1 cellular context compared by ENCODE assay signal in the genomic region with DNA sequence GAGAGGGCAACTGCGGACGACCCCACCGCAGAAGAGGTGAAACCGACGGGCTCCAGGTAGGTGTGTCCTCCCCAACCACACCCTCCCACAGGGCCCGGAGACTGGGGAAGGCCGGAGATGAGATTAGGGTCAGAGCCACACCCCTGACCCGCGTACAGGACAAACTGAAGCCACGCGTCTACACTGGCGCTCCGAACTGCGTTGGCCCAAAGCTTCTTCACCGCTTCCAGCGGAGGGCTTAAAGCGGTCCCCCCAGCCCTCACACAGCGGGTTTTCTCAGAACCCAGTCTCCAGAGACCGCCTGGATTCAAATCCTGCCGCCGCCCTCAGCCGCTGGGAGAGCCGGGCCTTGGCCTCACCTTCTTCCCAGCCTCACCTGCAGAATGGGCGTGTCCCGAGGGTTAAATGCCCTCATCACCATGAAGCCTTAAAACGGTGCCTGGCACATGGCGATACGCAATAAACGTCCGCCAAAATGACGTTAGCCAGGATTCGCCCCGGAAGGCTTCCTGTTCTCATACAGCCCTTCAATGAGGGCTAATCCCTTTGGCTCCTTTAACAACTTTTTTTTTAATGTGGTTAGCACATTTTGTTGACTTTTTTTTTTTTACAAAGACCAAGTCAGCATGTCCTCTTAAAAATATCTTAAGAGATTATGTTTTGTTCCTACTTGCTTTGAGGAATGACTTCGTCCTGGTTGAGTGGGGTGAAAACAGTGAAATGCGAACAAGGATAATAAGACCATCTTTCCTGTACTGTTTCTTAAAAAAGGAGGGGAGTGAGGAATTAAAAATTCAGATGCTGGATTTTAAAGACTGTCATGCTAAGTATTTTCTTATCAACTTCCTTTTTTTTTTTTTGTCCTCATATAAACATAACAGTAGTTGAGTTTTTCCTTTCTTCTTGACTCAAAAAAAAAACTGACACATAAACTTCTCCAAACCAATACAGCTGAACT.
A peak's percentile ranks its signal among the peaks of the same experiment; 100 is the strongest.
TF ChIP-seq lines count a peak whose summit lies in the region.

No MANE protein-coding gene starts in this region.

TF ChIP-seq in K562, 482 proteins besides CTCF, POLR2A, EP300 and RAD21 (continued from another document and continues in another):
- no peak for TF ChIP-seq KLF16 (IDR thresholded peaks at IDR 0.05)
- TF ChIP-seq, protein P1, sequence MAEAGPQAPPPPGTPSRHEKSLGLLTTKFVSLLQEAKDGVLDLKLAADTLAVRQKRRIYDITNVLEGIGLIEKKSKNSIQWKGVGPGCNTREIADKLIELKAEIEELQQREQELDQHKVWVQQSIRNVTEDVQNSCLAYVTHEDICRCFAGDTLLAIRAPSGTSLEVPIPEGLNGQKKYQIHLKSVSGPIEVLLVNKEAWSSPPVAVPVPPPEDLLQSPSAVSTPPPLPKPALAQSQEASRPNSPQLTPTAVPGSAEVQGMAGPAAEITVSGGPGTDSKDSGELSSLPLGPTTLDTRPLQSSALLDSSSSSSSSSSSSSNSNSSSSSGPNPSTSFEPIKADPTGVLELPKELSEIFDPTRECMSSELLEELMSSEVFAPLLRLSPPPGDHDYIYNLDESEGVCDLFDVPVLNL (CRISPR knock-in tag; IDR thresholded peaks at IDR 0.05; ENCODE audit: low read depth) = no peak
- no peak for TF ChIP-seq POLR3G (IDR thresholded peaks at IDR 0.05; ENCODE audit: extremely low read depth, insufficient read length, insufficient replicate concordance)
- TF ChIP-seq RAD51 (IDR thresholded peaks at IDR 0.05; ENCODE audit: borderline replicate concordance, low read depth) = no peak
- TF ChIP-seq NCOR1 (IDR thresholded peaks at IDR 0.05) = no peak
- no peak for TF ChIP-seq RBM25 (IDR thresholded peaks at IDR 0.05; ENCODE audit: low read depth, low read length, severe bottlenecking)
- no peak for TF ChIP-seq HDGF (IDR thresholded peaks at IDR 0.05)
- no peak for TF ChIP-seq TRIM28 (IDR thresholded peaks at IDR 0.05)
- TF ChIP-seq ZNF263 (CRISPR knock-in tag; IDR thresholded peaks at IDR 0.05; ENCODE audit: borderline replicate concordance) = no peak
- TF ChIP-seq XRCC3 (IDR thresholded peaks at IDR 0.05) = no peak
- TF ChIP-seq NR2C2 (CRISPR knock-in tag; IDR thresholded peaks at IDR 0.05) = no peak
- peak; percentile 84 for TF ChIP-seq NR2C2 (tag; IDR thresholded peaks at IDR 0.05)
- TF ChIP-seq CAMTA2 (CRISPR knock-in tag; conservative IDR thresholded peaks at IDR 0.05) = no peak
- TF ChIP-seq, protein P2, sequence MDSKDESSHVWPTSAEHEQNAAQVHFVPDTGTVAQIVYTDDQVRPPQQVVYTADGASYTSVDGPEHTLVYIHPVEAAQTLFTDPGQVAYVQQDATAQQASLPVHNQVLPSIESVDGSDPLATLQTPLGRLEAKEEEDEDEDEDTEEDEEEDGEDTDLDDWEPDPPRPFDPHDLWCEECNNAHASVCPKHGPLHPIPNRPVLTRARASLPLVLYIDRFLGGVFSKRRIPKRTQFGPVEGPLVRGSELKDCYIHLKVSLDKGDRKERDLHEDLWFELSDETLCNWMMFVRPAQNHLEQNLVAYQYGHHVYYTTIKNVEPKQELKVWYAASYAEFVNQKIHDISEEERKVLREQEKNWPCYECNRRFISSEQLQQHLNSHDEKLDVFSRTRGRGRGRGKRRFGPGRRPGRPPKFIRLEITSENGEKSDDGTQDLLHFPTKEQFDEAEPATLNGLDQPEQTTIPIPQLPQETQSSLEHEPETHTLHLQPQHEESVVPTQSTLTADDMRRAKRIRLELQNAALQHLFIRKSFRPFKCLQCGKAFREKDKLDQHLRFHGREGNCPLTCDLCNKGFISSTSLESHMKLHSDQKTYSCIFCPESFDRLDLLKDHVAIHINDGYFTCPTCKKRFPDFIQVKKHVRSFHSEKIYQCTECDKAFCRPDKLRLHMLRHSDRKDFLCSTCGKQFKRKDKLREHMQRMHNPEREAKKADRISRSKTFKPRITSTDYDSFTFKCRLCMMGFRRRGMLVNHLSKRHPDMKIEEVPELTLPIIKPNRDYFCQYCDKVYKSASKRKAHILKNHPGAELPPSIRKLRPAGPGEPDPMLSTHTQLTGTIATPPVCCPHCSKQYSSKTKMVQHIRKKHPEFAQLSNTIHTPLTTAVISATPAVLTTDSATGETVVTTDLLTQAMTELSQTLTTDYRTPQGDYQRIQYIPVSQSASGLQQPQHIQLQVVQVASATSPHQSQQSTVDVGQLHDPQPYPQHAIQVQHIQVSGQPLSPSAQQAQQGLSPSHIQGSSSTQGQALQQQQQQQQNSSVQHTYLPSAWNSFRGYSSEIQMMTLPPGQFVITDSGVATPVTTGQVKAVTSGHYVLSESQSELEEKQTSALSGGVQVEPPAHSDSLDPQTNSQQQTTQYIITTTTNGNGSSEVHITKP (IDR thresholded peaks at IDR 0.05; ENCODE audit: partially characterized antibody) = peak; percentile 53
- TF ChIP-seq, protein P3, sequence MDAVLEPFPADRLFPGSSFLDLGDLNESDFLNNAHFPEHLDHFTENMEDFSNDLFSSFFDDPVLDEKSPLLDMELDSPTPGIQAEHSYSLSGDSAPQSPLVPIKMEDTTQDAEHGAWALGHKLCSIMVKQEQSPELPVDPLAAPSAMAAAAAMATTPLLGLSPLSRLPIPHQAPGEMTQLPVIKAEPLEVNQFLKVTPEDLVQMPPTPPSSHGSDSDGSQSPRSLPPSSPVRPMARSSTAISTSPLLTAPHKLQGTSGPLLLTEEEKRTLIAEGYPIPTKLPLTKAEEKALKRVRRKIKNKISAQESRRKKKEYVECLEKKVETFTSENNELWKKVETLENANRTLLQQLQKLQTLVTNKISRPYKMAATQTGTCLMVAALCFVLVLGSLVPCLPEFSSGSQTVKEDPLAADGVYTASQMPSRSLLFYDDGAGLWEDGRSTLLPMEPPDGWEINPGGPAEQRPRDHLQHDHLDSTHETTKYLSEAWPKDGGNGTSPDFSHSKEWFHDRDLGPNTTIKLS (IDR thresholded peaks at IDR 0.05; ENCODE audit: borderline replicate concordance, low read depth) = peak; percentile 72; the same call in 1 of the 2 replicates
- TF ChIP-seq, protein P4, sequence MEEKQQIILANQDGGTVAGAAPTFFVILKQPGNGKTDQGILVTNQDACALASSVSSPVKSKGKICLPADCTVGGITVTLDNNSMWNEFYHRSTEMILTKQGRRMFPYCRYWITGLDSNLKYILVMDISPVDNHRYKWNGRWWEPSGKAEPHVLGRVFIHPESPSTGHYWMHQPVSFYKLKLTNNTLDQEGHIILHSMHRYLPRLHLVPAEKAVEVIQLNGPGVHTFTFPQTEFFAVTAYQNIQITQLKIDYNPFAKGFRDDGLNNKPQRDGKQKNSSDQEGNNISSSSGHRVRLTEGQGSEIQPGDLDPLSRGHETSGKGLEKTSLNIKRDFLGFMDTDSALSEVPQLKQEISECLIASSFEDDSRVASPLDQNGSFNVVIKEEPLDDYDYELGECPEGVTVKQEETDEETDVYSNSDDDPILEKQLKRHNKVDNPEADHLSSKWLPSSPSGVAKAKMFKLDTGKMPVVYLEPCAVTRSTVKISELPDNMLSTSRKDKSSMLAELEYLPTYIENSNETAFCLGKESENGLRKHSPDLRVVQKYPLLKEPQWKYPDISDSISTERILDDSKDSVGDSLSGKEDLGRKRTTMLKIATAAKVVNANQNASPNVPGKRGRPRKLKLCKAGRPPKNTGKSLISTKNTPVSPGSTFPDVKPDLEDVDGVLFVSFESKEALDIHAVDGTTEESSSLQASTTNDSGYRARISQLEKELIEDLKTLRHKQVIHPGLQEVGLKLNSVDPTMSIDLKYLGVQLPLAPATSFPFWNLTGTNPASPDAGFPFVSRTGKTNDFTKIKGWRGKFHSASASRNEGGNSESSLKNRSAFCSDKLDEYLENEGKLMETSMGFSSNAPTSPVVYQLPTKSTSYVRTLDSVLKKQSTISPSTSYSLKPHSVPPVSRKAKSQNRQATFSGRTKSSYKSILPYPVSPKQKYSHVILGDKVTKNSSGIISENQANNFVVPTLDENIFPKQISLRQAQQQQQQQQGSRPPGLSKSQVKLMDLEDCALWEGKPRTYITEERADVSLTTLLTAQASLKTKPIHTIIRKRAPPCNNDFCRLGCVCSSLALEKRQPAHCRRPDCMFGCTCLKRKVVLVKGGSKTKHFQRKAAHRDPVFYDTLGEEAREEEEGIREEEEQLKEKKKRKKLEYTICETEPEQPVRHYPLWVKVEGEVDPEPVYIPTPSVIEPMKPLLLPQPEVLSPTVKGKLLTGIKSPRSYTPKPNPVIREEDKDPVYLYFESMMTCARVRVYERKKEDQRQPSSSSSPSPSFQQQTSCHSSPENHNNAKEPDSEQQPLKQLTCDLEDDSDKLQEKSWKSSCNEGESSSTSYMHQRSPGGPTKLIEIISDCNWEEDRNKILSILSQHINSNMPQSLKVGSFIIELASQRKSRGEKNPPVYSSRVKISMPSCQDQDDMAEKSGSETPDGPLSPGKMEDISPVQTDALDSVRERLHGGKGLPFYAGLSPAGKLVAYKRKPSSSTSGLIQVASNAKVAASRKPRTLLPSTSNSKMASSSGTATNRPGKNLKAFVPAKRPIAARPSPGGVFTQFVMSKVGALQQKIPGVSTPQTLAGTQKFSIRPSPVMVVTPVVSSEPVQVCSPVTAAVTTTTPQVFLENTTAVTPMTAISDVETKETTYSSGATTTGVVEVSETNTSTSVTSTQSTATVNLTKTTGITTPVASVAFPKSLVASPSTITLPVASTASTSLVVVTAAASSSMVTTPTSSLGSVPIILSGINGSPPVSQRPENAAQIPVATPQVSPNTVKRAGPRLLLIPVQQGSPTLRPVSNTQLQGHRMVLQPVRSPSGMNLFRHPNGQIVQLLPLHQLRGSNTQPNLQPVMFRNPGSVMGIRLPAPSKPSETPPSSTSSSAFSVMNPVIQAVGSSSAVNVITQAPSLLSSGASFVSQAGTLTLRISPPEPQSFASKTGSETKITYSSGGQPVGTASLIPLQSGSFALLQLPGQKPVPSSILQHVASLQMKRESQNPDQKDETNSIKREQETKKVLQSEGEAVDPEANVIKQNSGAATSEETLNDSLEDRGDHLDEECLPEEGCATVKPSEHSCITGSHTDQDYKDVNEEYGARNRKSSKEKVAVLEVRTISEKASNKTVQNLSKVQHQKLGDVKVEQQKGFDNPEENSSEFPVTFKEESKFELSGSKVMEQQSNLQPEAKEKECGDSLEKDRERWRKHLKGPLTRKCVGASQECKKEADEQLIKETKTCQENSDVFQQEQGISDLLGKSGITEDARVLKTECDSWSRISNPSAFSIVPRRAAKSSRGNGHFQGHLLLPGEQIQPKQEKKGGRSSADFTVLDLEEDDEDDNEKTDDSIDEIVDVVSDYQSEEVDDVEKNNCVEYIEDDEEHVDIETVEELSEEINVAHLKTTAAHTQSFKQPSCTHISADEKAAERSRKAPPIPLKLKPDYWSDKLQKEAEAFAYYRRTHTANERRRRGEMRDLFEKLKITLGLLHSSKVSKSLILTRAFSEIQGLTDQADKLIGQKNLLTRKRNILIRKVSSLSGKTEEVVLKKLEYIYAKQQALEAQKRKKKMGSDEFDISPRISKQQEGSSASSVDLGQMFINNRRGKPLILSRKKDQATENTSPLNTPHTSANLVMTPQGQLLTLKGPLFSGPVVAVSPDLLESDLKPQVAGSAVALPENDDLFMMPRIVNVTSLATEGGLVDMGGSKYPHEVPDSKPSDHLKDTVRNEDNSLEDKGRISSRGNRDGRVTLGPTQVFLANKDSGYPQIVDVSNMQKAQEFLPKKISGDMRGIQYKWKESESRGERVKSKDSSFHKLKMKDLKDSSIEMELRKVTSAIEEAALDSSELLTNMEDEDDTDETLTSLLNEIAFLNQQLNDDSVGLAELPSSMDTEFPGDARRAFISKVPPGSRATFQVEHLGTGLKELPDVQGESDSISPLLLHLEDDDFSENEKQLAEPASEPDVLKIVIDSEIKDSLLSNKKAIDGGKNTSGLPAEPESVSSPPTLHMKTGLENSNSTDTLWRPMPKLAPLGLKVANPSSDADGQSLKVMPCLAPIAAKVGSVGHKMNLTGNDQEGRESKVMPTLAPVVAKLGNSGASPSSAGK (IDR thresholded peaks at IDR 0.05) = peak; percentile 93
- TF ChIP-seq GATA2 (CRISPR knock-in tag; IDR thresholded peaks at IDR 0.05) = peak; percentile 42; the same call in 1 of the 2 replicates
- peak; percentile 90 for TF ChIP-seq HDAC3 (IDR thresholded peaks at IDR 0.05; ENCODE audit: borderline replicate concordance, partially characterized antibody)
- no peak for TF ChIP-seq FOS (IDR thresholded peaks at IDR 0.05; ENCODE audit: extremely low read depth, insufficient read length)
- TF ChIP-seq ZNF77 (CRISPR knock-in tag; IDR thresholded peaks at IDR 0.05) = no peak
- no peak for TF ChIP-seq HIVEP1 (CRISPR knock-in tag; IDR thresholded peaks at IDR 0.05)
- TF ChIP-seq SMARCA4 (IDR thresholded peaks at IDR 0.05) = 0 out of 2 replicates have a peak, but pooled peaks have one; percentile 48
- no peak for TF ChIP-seq ZNF445 (CRISPR knock-in tag; IDR thresholded peaks at IDR 0.05; ENCODE audit: low read depth)
- TF ChIP-seq PTRF (tag; IDR thresholded peaks at IDR 0.05) = no peak
- no peak for TF ChIP-seq ZFP30 (CRISPR knock-in tag; IDR thresholded peaks at IDR 0.05; ENCODE audit: borderline replicate concordance)
- TF ChIP-seq KDM2B (CRISPR knock-in tag; IDR thresholded peaks at IDR 0.05) = peak; percentile 53; the same call in 1 of the 2 replicates
- TF ChIP-seq ZNF551 (CRISPR knock-in tag; IDR thresholded peaks at IDR 0.05) = no peak
- TF ChIP-seq TFAM (CRISPR knock-in tag; conservative IDR thresholded peaks at IDR 0.05) = no peak
- TF ChIP-seq ETV1 (tag; conservative IDR thresholded peaks at IDR 0.05; ENCODE audit: low read depth) = peak; percentile 23; the same call in 1 of the 2 replicates
- TF ChIP-seq ZNF696 (CRISPR knock-in tag; conservative IDR thresholded peaks at IDR 0.05) = no peak
- TF ChIP-seq, protein P5, sequence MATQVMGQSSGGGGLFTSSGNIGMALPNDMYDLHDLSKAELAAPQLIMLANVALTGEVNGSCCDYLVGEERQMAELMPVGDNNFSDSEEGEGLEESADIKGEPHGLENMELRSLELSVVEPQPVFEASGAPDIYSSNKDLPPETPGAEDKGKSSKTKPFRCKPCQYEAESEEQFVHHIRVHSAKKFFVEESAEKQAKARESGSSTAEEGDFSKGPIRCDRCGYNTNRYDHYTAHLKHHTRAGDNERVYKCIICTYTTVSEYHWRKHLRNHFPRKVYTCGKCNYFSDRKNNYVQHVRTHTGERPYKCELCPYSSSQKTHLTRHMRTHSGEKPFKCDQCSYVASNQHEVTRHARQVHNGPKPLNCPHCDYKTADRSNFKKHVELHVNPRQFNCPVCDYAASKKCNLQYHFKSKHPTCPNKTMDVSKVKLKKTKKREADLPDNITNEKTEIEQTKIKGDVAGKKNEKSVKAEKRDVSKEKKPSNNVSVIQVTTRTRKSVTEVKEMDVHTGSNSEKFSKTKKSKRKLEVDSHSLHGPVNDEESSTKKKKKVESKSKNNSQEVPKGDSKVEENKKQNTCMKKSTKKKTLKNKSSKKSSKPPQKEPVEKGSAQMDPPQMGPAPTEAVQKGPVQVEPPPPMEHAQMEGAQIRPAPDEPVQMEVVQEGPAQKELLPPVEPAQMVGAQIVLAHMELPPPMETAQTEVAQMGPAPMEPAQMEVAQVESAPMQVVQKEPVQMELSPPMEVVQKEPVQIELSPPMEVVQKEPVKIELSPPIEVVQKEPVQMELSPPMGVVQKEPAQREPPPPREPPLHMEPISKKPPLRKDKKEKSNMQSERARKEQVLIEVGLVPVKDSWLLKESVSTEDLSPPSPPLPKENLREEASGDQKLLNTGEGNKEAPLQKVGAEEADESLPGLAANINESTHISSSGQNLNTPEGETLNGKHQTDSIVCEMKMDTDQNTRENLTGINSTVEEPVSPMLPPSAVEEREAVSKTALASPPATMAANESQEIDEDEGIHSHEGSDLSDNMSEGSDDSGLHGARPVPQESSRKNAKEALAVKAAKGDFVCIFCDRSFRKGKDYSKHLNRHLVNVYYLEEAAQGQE (CRISPR knock-in tag; IDR thresholded peaks at IDR 0.05; ENCODE audit: low read depth) = 0 out of 2 replicates have a peak, but pooled peaks have one; percentile 51
- TF ChIP-seq KLF10 (CRISPR knock-in tag; IDR thresholded peaks at IDR 0.05) = no peak
- TF ChIP-seq HLTF (IDR thresholded peaks at IDR 0.05) = 0 out of 2 replicates have a peak, but pooled peaks have one; percentile 30
- peak; percentile 68 for TF ChIP-seq BCOR (IDR thresholded peaks at IDR 0.05)
